Comparison of ENCODE assay signal across 27 cellular contexts in the genomic region with DNA sequence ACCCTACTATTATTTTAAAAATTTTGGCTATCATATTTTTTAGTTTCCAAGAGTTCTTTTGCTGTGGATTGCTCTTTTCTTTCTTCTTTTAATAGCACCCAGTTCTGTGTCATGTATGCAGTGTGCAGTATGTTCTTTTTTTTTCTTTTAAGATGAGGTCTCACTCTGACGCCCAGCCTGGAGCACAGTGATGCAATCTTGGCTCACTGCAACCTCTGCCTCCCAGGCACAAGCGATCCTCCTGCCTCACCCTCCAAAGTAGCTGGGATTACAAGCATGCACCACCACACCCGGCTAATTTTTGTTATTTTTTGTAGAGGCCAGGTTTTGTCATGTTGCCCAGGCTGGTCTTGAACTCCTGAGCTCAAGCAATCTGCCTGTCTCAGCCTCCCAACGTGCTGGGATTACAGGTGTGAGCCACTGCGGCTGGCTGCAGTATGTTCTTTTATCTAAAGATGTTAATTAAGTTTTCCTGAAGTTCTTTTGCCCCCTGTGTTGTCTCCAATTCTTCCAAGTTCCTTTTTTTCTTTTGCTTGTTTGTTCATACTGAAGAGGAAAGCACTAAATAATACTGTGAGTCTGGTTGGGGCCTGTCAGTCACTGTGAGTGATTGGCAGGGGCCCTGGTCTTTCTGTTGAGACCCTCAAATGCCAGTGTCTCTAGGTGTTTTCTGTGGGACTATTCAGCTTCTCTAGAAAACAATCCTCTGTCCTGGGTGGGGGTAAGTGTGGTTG. TPM values are rescaled to one million over a fixed set of nuclear protein-coding genes. Genes with fewer than 3 reads are reported as not detected.
DNase-seq lines count a peak whose midpoint lies in the region; TF ChIP-seq lines count a peak whose summit lies in the region.
"Had no signal": no experiment of that assay in that cellular context is flagged by ENCODE, and none has a peak within 500 bp of the region (broad histone marks: within the 10 kb centered on the region; RNA-seq: fewer than 3 reads in every experiment).

No MANE protein-coding gene starts in this region.

- no peak for TF ChIP-seq CTCF in fibroblast of pulmonary artery (IDR thresholded peaks at IDR 0.05; ENCODE audit: low read length, missing control alignments)
- no peak for TF ChIP-seq CTCF in stomach (IDR thresholded peaks at IDR 0.05)

- H3K9me3 ChIP-seq in stomach, result peaks cover 0 to 12% (median 3%) of the 10 kb centered on the region in 4 donors
- H3K9me3 ChIP-seq: A549 had no signal

- no peaks in the 10 kb centered on the region for H3K36me3 ChIP-seq in stomach

- H3K27me3 Mint-ChIP-seq in activated naive CD4-positive, alpha-beta T cell treated with anti-CD3 and anti-CD28 coated beads, Interleukin-2, amount 50 U/mL, for 24 hours, result no peaks in the 10 kb centered on the region
- H3K27me3 Mint-ChIP-seq: dendritic cell treated with granulocyte-macrophage colony-stimulating factor and Interleukin-4, amounts not matched to agents 40 ng/mL and 50 ng/mL, for 4 days had no signal

- H3K4me1 ChIP-seq in stomach, result no peaks in the 10 kb centered on the region
- H3K4me1 ChIP-seq: A549 had no signal

- H3K9me3 Mint-ChIP-seq in activated naive CD4-positive, alpha-beta T cell treated with anti-CD3 and anti-CD28 coated beads, Interleukin-2, amount 50 U/mL, for 24 hours, result no peaks in the 10 kb centered on the region

- DNase-seq in activated naive CD4-positive, alpha-beta T cell (lab: John Stamatoyannopoulos, UW), result no peak
- DNase-seq in amniotic epithelial cell (ENCODE audit: low read depth) (peak; percentile 26), fibroblast of pulmonary artery (ENCODE audit: low read depth) (peak; percentile 31), stomach (peak; percentile 4), dedifferentiated amniotic fluid mesenchymal stem cell (ENCODE audit: extremely low spot score) (no peak), NCI-H187 treated with DMSO at 0.1 percent for 48 hours (lab: John Stamatoyannopoulos, UW) (no peak), glomerular visceral epithelial cell (ENCODE audit: extremely low spot score) (no peak)
- DNase-seq: activated CD4-positive, alpha-beta T cell treated with anti-CD3 and anti-CD28 coated beads for 48 hours; activated naive CD4-positive, alpha-beta T cell treated with anti-CD3 and anti-CD28 coated beads, Interleukin-2, amount 10 ng/mL, durations not matched to agents 7 days and 5 days; C1 segment of cervical spinal cord; GDM1; glutamatergic neuron; HFFc6; left ventricle myocardium superior; NCI-H2029; NCI-H510A; nucleus accumbens; retina; stimulated activated CD4-positive, alpha-beta T cell treated with anti-CD3 and anti-CD28 coated beads, Interleukin-12 subunit alpha, Interleukin-12 subunit beta, amount 100 ng/mL, for 4 hours; stimulated activated CD8-positive, alpha-beta memory T cell treated with anti-CD3 and anti-CD28 coated beads, Interleukin-4, amount 100 ng/mL, for 48 hours; substantia nigra; SW 1271 had no signal

- no peak overlapping the region for H3K4me3 Mint-ChIP-seq in activated naive CD4-positive, alpha-beta T cell treated with anti-CD3 and anti-CD28 coated beads, Interleukin-2, amount 50 U/mL, for 24 hours
- H3K4me3 Mint-ChIP-seq: activated naive CD4-positive, alpha-beta T cell treated with anti-CD3 and anti-CD28 coated beads, Interleukin-2, amount 10 ng/mL, durations not matched to agents 7 days and 5 days; dendritic cell treated with granulocyte-macrophage colony-stimulating factor and Interleukin-4, amounts not matched to agents 40 ng/mL and 50 ng/mL, for 4 days; HFFc6; IgD-negative memory B cell had no signal

- no peak for TF ChIP-seq POLR2A in stomach (IDR thresholded peaks at IDR 0.05)

- no peaks in the 10 kb centered on the region for H3K27me3 ChIP-seq in stomach

- intact Hi-C loops in stomach (cut with DNase I; ENCODE audit: low total_unique reads), result no loop called here

- peak overlapping the region; percentile 37 for H3K27ac Mint-ChIP-seq in activated naive CD4-positive, alpha-beta T cell treated with anti-CD3 and anti-CD28 coated beads, Interleukin-2, amount 50 U/mL, for 24 hours
- H3K27ac Mint-ChIP-seq: activated naive CD4-positive, alpha-beta T cell treated with anti-CD3 and anti-CD28 coated beads, Interleukin-2, amount 10 ng/mL, durations not matched to agents 7 days and 5 days; dendritic cell treated with granulocyte-macrophage colony-stimulating factor and Interleukin-4, amounts not matched to agents 40 ng/mL and 50 ng/mL, for 4 days; HFFc6; IgD-negative memory B cell had no signal

- H3K27ac ChIP-seq in stomach, result no peak overlapping the region
- H3K27ac ChIP-seq: A549, epithelial cell of prostate had no signal

- TF ChIP-seq EP300 in stomach (IDR thresholded peaks at IDR 0.05), result no peak

- WGBS in stomach, 5 donors, result 67 to 76% (median 73%) methylated on average over 5 of the region's 5 CpGs

- peaks cover 8% of the 10 kb centered on the region for H3K36me3 Mint-ChIP-seq in activated naive CD4-positive, alpha-beta T cell treated with anti-CD3 and anti-CD28 coated beads, Interleukin-2, amount 50 U/mL, for 24 hours
- H3K36me3 Mint-ChIP-seq: activated naive CD4-positive, alpha-beta T cell treated with anti-CD3 and anti-CD28 coated beads, Interleukin-2, amount 10 ng/mL, durations not matched to agents 7 days and 5 days had no signal

- H3K4me3 ChIP-seq in fibroblast of pulmonary artery (replicated peaks; ENCODE audit: low read depth, low read length) (no peak overlapping the region), stomach (no peak overlapping the region)
- H3K4me3 ChIP-seq: A549 had no signal

- H3K4me1 Mint-ChIP-seq in activated naive CD4-positive, alpha-beta T cell treated with anti-CD3 and anti-CD28 coated beads, Interleukin-2, amount 50 U/mL, for 24 hours, result peaks cover 12% of the 10 kb centered on the region

RNA-seq across cellular contexts. Expression of a gene that starts 17.5 kb away (rescaled TPM):
- 10 to 100 TPM in 3 of 5 donors, 1 to 10 TPM in 2; 6.7 to 65.2 (median 27.4) TPM for total RNA-seq in stomach
- polyA plus RNA-seq in stomach, result 10 to 100 TPM in 2 of 3 donors, 1 to 10 TPM in 1; 4.2 to 26.1 (median 17.2) TPM
- total RNA-seq: HFFc6 had no signal
- polyA plus RNA-seq: A549 had no signal

RNA-seq across cellular contexts. Expression of a gene that starts 54.3 kb away (rescaled TPM):
- 1 to 10 TPM in 2 of 5 donors, under 1 TPM in 2, not detected in 1; 0.29 to 3.6 (median 0.77) TPM for total RNA-seq in stomach
- polyA plus RNA-seq in stomach, result 1 to 10 TPM; 1.8 to 2.4 (median 2.2) TPM

Comparison
In these comparisons a context has a peak if more than half of its experiments do, and no peak if none do; other contexts are left out.
1. DNase-seq: peak in amniotic epithelial cell (single experiment), fibroblast of pulmonary artery (single experiment) and stomach (single experiment); none in activated naive CD4-positive, alpha-beta T cell (0 of 4), dedifferentiated amniotic fluid mesenchymal stem cell (single experiment), NCI-H187 treated with DMSO at 0.1 percent for 48 hours (single experiment) and glomerular visceral epithelial cell (single experiment).